In genomic region chr17:80899402-80900268, GRCh38 we compare ENCODE assay signal across 8 cellular contexts.
DNase-seq lines count a peak whose midpoint lies in the region; ATAC-seq, FAIRE-seq and TF ChIP-seq lines count a peak whose summit lies in the region.

No MANE protein-coding gene starts in this region.

- peaks cover 11 to 46% (median 13%) of the 10 kb centered on the region in 3 donors for H3K4me1 Mint-ChIP-seq in T-cell

- no peak overlapping the region for H3K4me3 Mint-ChIP-seq in T-cell

- H3K4me3 ChIP-seq in adipocyte (ENCODE audit: low read length), result no peak overlapping the region

- H3K9me3 Mint-ChIP-seq in T-cell, result no peaks in the 10 kb centered on the region

- no peak overlapping the region for H3K9ac ChIP-seq in adipocyte (ENCODE audit: low read length)

- FAIRE-seq in H54 (lab: Jason Lieb, UNC), result no peak

- TF ChIP-seq POLR2A in H54 (IDR thresholded peaks at IDR 0.05; ENCODE audit: low read depth, low read length), result no peak

- no peaks in the 10 kb centered on the region for H3K27me3 ChIP-seq in adipocyte (replicated peaks; ENCODE audit: control insufficient read depth, insufficient read depth, low read length)

- CTCF ChIA-PET in T-cell (lab: Charles Lee), result interaction anchor here (0.5 to 1.9 kb wide), 6 partner anchors 34 to 473 kb away, joined by 3 to 11 read pairs (median 5); no protein-coding TSS in a partner anchor

- no peaks in the 10 kb centered on the region for H3K9me3 ChIP-seq in adipocyte (ENCODE audit: control insufficient read depth, low read length)

- H3K36me3 ChIP-seq in adipocyte (ENCODE audit: control insufficient read depth, insufficient read depth, low read length, severe bottlenecking), result peaks cover 32% of the 10 kb centered on the region

- DNase-seq in AG09319 (ENCODE audit: extremely low read depth, low read depth) (no peak), H54 (ENCODE audit: insufficient read length, low spot score) (peak; percentile 58), T-cell (peak; percentile 49 to 81 (median 72)), adipocyte (ENCODE audit: low read depth) (peak; percentile 61), left lobe of liver (ENCODE audit: low spot score) (peak; percentile 73), cortex of kidney (lab: John Stamatoyannopoulos, UW) (no peak)
- DNase-seq in stimulated activated CD8-positive, alpha-beta memory T cell treated with anti-CD3 and anti-CD28 coated beads, Interleukin-7, amount 100 ng/mL, for 24 hours (ENCODE audit: low read depth), result peak; percentile 68

- H3K36me3 Mint-ChIP-seq in T-cell, result peaks cover 39% of the 10 kb centered on the region

- TF ChIP-seq CTCF in AG09319 (IDR thresholded peaks at IDR 0.05; ENCODE audit: low read depth, low read length), result peak; percentile 57

- no peaks in the 10 kb centered on the region for H3K27me3 Mint-ChIP-seq in T-cell

- peak overlapping the region in 1 of 2 donors; percentile 60 for H3K27ac Mint-ChIP-seq in T-cell

- ATAC-seq in T-cell (replicated peaks in 1 of 4) (peak; percentile 84 to 92 (median 87)), left lobe of liver (peak; percentile 79), HG03565 (IDR thresholded peaks at IDR 0.05; ENCODE audit: unreplicated experiment) (no peak)

- POLR2A ChIA-PET in T-cell (lab: Charles Lee), result no interaction called here

- H3K4me1 ChIP-seq in adipocyte (ENCODE audit: control insufficient read depth, insufficient read depth, low read length), result no peaks in the 10 kb centered on the region

Comparison
In these comparisons a context has a peak if more than half of its experiments do, and no peak if none do; other contexts are left out.
1. DNase-seq: peak in H54 (single experiment), T-cell (34 of 34), adipocyte (single experiment), left lobe of liver (single experiment) and stimulated activated CD8-positive, alpha-beta memory T cell treated with anti-CD3 and anti-CD28 coated beads, Interleukin-7, amount 100 ng/mL, for 24 hours (single experiment); none in AG09319 (single experiment) and cortex of kidney (single experiment).